8 cellular contexts compared by ENCODE assay signal in the genomic region with DNA sequence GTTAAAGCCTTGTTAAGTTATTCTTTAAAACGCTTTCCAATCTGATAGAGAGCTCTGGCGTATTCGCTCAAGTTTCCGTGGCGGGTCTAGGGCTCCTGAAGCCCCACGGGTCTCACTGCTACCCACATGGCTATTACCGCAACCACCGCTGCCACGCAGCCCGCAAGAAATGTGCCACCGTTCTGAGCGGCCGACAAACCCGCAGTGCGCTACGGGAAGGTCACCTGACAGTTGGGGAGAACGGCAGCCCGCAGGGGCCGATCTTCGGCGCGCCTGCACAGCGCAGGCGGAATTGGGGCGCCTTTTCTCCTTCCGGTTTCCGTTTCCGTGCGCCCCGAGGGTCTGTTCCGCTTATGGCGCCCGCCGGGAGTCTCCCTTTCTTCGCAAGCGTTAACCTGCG.
A peak's percentile ranks its signal among the peaks of the same experiment; 100 is the strongest.
DNase-seq lines count a peak whose midpoint lies in the region; ATAC-seq and TF ChIP-seq lines count a peak whose summit lies in the region.

No MANE protein-coding gene starts in this region.

- H3K4me1 ChIP-seq in testis: no peaks in the 10 kb centered on the region

- 17 to 35% methylated on average over 37 of the region's 37 CpGs for WGBS in testis, 2 donors

- ATAC-seq in GM21717 (IDR thresholded peaks at IDR 0.05; ENCODE audit: unreplicated experiment): no peak

- no peak for TF ChIP-seq POLR2A in testis (IDR thresholded peaks at IDR 0.05)

- in situ Hi-C loops in astrocyte of the spinal cord (cut with HindIII; ENCODE audit: low sequenced_read_pairs): no loop called here

- no peak for TF ChIP-seq CTCF in astrocyte of the spinal cord (IDR thresholded peaks at IDR 0.05; ENCODE audit: low read depth, low read length)
- TF ChIP-seq CTCF in testis (IDR thresholded peaks at IDR 0.05): no peak

- DNase-seq in NCI-H2227 (lab: John Stamatoyannopoulos, UW; ENCODE audit: unreplicated experiment) (peak; percentile 66), NCI-H2227 treated with DMSO at 0.1 percent for 48 hours (lab: John Stamatoyannopoulos, UW) (no peak), astrocyte of the spinal cord (ENCODE audit: low read depth, low spot score) (peak; percentile 32), iris pigment epithelial cell (ENCODE audit: low read depth) (peak; percentile 66), testis (peak; percentile 83), HT-29 (ENCODE audit: low spot score) (no peak), islet precursor cell (no peak)

- H3K36me3 ChIP-seq in testis (ENCODE audit: low read depth, missing control alignments): no peaks in the 10 kb centered on the region

- H3K4me3 ChIP-seq in astrocyte of the spinal cord (ENCODE audit: low read depth, low read length) (peak overlapping the region; percentile 40), testis (peak overlapping the region; percentile 52 to 55)

- intact Hi-C loops in testis (cut with DNase I; ENCODE audit: low total_unique reads): no loop called here

- H3K9me3 ChIP-seq in testis: no peaks in the 10 kb centered on the region

- H3K27ac ChIP-seq in testis: peak overlapping the region in 1 of 2 donors; percentile 47

- no peaks in the 10 kb centered on the region for H3K27me3 ChIP-seq in testis

Comparison
In these comparisons a context has a peak if more than half of its experiments do, and no peak if none do; other contexts are left out.
1. DNase-seq: peak in NCI-H2227 (single experiment), astrocyte of the spinal cord (single experiment), iris pigment epithelial cell (single experiment) and testis (single experiment); none in NCI-H2227 treated with DMSO at 0.1 percent for 48 hours (single experiment), HT-29 (single experiment) and islet precursor cell (single experiment).